In the genomic region with DNA sequence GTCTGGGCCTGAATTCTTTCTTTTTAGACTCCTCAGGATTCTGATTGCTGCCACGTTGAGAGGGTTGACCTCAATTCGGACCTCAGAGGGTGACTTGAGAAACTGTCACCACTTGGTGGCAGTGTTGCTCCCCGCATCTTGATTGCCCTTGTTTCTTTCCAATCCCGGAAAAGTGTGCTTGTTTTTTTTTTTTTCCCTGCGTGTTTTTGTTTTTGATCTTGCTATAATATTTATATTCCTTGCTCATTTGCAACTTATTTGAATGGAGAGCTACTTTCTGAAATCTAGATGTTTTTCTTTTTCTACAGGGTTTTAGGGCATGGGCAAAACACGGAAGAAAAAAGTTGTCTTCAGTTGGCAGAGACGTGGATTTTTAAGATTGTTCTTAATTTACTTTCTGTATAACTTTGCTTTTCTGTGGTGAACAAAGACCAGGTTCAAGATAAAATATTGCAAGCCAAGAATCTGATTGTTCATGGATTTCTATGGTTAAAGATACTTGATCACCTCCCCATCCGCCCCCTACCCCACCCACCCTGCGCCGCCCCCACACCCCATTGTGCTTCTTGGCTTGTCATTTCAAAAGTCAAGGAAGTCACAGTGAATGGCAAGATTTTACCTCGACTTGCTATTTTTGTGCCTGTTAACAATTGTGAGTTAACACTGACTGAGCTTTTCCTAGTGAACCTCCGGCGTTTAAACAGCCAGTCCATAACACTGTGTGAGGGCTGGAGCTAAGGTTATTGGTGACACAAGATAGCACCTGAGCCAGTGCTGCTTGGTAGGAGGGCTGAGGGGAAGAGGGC, we compare ENCODE assay signal across 8 cellular contexts.
DNase-seq lines count a peak whose midpoint lies in the region; ATAC-seq and TF ChIP-seq lines count a peak whose summit lies in the region.

No MANE protein-coding gene starts in this region.

- H3K79me2 ChIP-seq in Loucy (ENCODE audit: insufficient read depth, low read length), result no peaks in the 10 kb centered on the region

- peaks cover 26% of the 10 kb centered on the region for H3K36me3 Mint-ChIP-seq in T-cell

- ATAC-seq in T-cell (replicated peaks in 1 of 4), result peak; percentile 55 to 76 (median 65)

- intact Hi-C loops in left ventricle myocardium inferior (cut with micrococcal nuclease), result loop anchor here (10.0 kb wide), 1 partner anchor 113 kb away; no protein-coding TSS in a partner anchor
- intact Hi-C loops in uterus (cut with DNase I; ENCODE audit: low total_unique reads), result loop anchor here (10.0 kb wide), 2 partner anchors 253 to 613 kb away; no protein-coding TSS in a partner anchor

- no peaks in the 10 kb centered on the region for H3K9me2 ChIP-seq in Loucy (replicated peaks; ENCODE audit: low read depth, low read length)

- DNase-seq in activated gamma-delta T cell treated with Interleukin-2 at 50 U/mL for 16 hours, result peak; percentile 58
- DNase-seq in activated gamma-delta T cell (lab: John Stamatoyannopoulos, UW), result no peak
- peak; percentile 9 to 63 (median 46) for DNase-seq in T-cell
- DNase-seq in adipocyte (ENCODE audit: low read depth), result peak; percentile 93
- peak; percentile 80 for DNase-seq in left ventricle myocardium inferior
- DNase-seq in renal cortical epithelial cell (ENCODE audit: low read depth), result peak; percentile 75
- DNase-seq in uterus, result peak; percentile 80 to 87

- H3K36me3 ChIP-seq in Loucy (ENCODE audit: insufficient read depth, low read length) (peaks cover 3% of the 10 kb centered on the region; the same call in 1 of the 2 replicates), adipocyte (ENCODE audit: control insufficient read depth, insufficient read depth, low read length, severe bottlenecking) (no peaks in the 10 kb centered on the region), left ventricle myocardium inferior (peaks cover 22% of the 10 kb centered on the region), uterus (no peaks in the 10 kb centered on the region)

- H3K9ac ChIP-seq in Loucy (ENCODE audit: low read depth, low read length, poor library complexity, severe bottlenecking) (no peak overlapping the region), adipocyte (ENCODE audit: low read length) (peak overlapping the region; percentile 80)

- no peak overlapping the region for H2AFZ ChIP-seq in Loucy (ENCODE audit: low read length)

- H3K9me3 ChIP-seq in Loucy (ENCODE audit: insufficient read depth, low read depth, low read length), result no peaks in the 10 kb centered on the region
- no peaks in the 10 kb centered on the region for H3K9me3 ChIP-seq in adipocyte (ENCODE audit: control insufficient read depth, low read length)
- H3K9me3 ChIP-seq in left ventricle myocardium inferior (replicated peaks), result no peaks in the 10 kb centered on the region
- H3K9me3 ChIP-seq in uterus, result no peaks in the 10 kb centered on the region

- H3K9me3 Mint-ChIP-seq in T-cell, result no peaks in the 10 kb centered on the region

- TF ChIP-seq CTCF in Loucy (conservative IDR thresholded peaks at IDR 0.05; ENCODE audit: low read length) (peak; percentile 92), left ventricle myocardium inferior (IDR thresholded peaks at IDR 0.05; ENCODE audit: borderline replicate concordance) (peak; percentile 92), uterus (IDR thresholded peaks at IDR 0.05) (peak; percentile 68 to 86 (median 80))

- H3K4me1 Mint-ChIP-seq in T-cell, result peaks cover 14 to 16% (median 15%) of the 10 kb centered on the region in 3 donors

- peak overlapping the region; percentile 70 to 81 for H3K27ac Mint-ChIP-seq in T-cell

- CTCF ChIA-PET in T-cell (lab: Charles Lee), result interaction anchor here (0.5 to 2.9 kb wide), 40 partner anchors 9 to 1121 kb away, joined by 3 to 13 read pairs (median 3); partner anchors contain the start of gene TLR10 (in 1 of the 2)

- H3K27me3 ChIP-seq in Loucy (ENCODE audit: insufficient read depth, low read length, poor library complexity, severe bottlenecking), result no peaks in the 10 kb centered on the region
- no peaks in the 10 kb centered on the region for H3K27me3 ChIP-seq in adipocyte (replicated peaks; ENCODE audit: control insufficient read depth, insufficient read depth, low read length)
- H3K27me3 ChIP-seq in left ventricle myocardium inferior (ENCODE audit: low read depth), result no peaks in the 10 kb centered on the region
- H3K27me3 ChIP-seq in uterus, result no peaks in the 10 kb centered on the region

- POLR2A ChIA-PET in T-cell (lab: Charles Lee), result interaction anchor here (0.6 to 0.7 kb wide), 3 partner anchors 9 to 274 kb away, joined by 3 to 11 read pairs (median 4); no protein-coding TSS in a partner anchor

- H3K4me3 ChIP-seq in Loucy (ENCODE audit: low read length, poor library complexity, severe bottlenecking), result no peak overlapping the region
- peak overlapping the region; percentile 79 for H3K4me3 ChIP-seq in adipocyte (ENCODE audit: low read length)
- peak overlapping the region; percentile 51 for H3K4me3 ChIP-seq in left ventricle myocardium inferior
- peak overlapping the region in 1 of 2 donors; percentile 33 for H3K4me3 ChIP-seq in uterus

- H3K4me2 ChIP-seq in Loucy (ENCODE audit: low read depth, low read length, poor library complexity, severe bottlenecking), result no peak overlapping the region

- H3K27me3 Mint-ChIP-seq in T-cell, result no peaks in the 10 kb centered on the region

- H3K27ac ChIP-seq in left ventricle myocardium inferior (replicated peaks) (peak overlapping the region; percentile 75), uterus (peak overlapping the region; percentile 74 to 88)

- no peak for TF ChIP-seq POLR2A in uterus (IDR thresholded peaks at IDR 0.05)

- H4K20me1 ChIP-seq in Loucy (ENCODE audit: insufficient read depth, low read length, poor library complexity, severe bottlenecking), result no peaks in the 10 kb centered on the region

- no peaks in the 10 kb centered on the region for H3K4me1 ChIP-seq in Loucy (ENCODE audit: insufficient read depth, low read length, poor library complexity, severe bottlenecking)
- no peaks in the 10 kb centered on the region for H3K4me1 ChIP-seq in adipocyte (ENCODE audit: control insufficient read depth, insufficient read depth, low read length)
- peaks cover 34% of the 10 kb centered on the region for H3K4me1 ChIP-seq in left ventricle myocardium inferior
- H3K4me1 ChIP-seq in uterus, result peaks cover 9 to 10% of the 10 kb centered on the region in 2 donors

- no peaks in the 10 kb centered on the region for H3F3A ChIP-seq in Loucy (ENCODE audit: low read depth)

- peak overlapping the region; percentile 85 to 87 (median 86) for H3K4me3 Mint-ChIP-seq in T-cell
